Comparison of ENCODE assay signal across 13 cellular contexts in genomic region chr13:104586010-104586746, GRCh38.
DNase-seq lines count a peak whose midpoint lies in the region; ATAC-seq and TF ChIP-seq lines count a peak whose summit lies in the region.
"Had no signal": no experiment of that assay in that cellular context is flagged by ENCODE, and none has a peak within 500 bp of the region (broad histone marks: within the 10 kb centered on the region; RNA-seq: fewer than 3 reads in every experiment).

No MANE protein-coding gene starts in this region.

- in situ Hi-C loops in ACHN (cut with HindIII; ENCODE audit: low pct_ligation_motif_present, low pct_unique_long_range_greater_than_20kb, low sequenced_read_pairs) (no loop called here), GM13977 (cut with MboI; ENCODE audit: low pct_unique_long_range_greater_than_20kb, low sequenced_read_pairs, unreplicated experiment) (no loop called here)

- H3K27ac ChIP-seq in mucosa of rectum (ENCODE audit: low read depth in 2 of 2, low read length in 2 of 2): no peak overlapping the region
- H3K27ac ChIP-seq: gastroesophageal sphincter, HL-60 had no signal

- H3K4me1 ChIP-seq in mucosa of rectum (ENCODE audit: control insufficient read depth in 2 of 2, insufficient read depth in 2 of 2, low read length in 2 of 2): peaks cover 0 to 4% of the 10 kb centered on the region in 2 donors
- H3K4me1 ChIP-seq: gastroesophageal sphincter had no signal

- H3K36me3 ChIP-seq in mucosa of rectum (ENCODE audit: control insufficient read depth in 2 of 2, insufficient read depth in 2 of 2, low read length in 2 of 2): no peaks in the 10 kb centered on the region
- H3K36me3 ChIP-seq: gastroesophageal sphincter had no signal

- H3K4me3 ChIP-seq in mucosa of rectum (ENCODE audit: low read length in 2 of 2): peak overlapping the region; percentile 20 to 48
- H3K4me3 ChIP-seq: gastroesophageal sphincter had no signal

- no peak for TF ChIP-seq CTCF in GM13977 (IDR thresholded peaks at IDR 0.05; ENCODE audit: extremely low read depth, insufficient read depth, missing control alignments)

- H3K9me3 ChIP-seq in mucosa of rectum (ENCODE audit: control insufficient read depth in 2 of 2, low read length in 2 of 2): no peaks in the 10 kb centered on the region
- H3K9me3 ChIP-seq: gastroesophageal sphincter had no signal

- DNase-seq in ACHN (peak; percentile 77), NCI-H226 (peak; percentile 43), dedifferentiated amniotic fluid mesenchymal stem cell (ENCODE audit: extremely low spot score) (peak; percentile 51), GM13977 (ENCODE audit: low spot score) (no peak)
- DNase-seq: activated T-cell treated with anti-CD3 and anti-CD28 coated beads, Interleukin-2, amount 50 U/mL, for 4 hours; DND-41; NCI-H69 had no signal

- H3K9ac ChIP-seq in mucosa of rectum (ENCODE audit: low read depth in 1 of 2, low read length in 2 of 2): no peak overlapping the region

- no peaks in the 10 kb centered on the region for H3K27me3 ChIP-seq in mucosa of rectum (ENCODE audit: control insufficient read depth in 2 of 2, insufficient read depth in 2 of 2, low read length in 2 of 2)
- H3K27me3 ChIP-seq: gastroesophageal sphincter had no signal

- TF ChIP-seq POLR2A in GM18505 (IDR thresholded peaks at IDR 0.05; ENCODE audit: borderline replicate concordance, extremely low read depth, insufficient read depth, insufficient read length): no peak

- ATAC-seq in GM19035 (IDR thresholded peaks at IDR 0.05; ENCODE audit: unreplicated experiment): no peak
- no peak for ATAC-seq in GM18505 (IDR thresholded peaks at IDR 0.05; ENCODE audit: unreplicated experiment)
- no peak for ATAC-seq in GM21515 (IDR thresholded peaks at IDR 0.05; ENCODE audit: unreplicated experiment)
- ATAC-seq: activated T-cell treated with anti-CD3 and anti-CD28 coated beads, Interleukin-2, amount 50 U/mL, for 4 hours; gastroesophageal sphincter had no signal
